In the genomic region with DNA sequence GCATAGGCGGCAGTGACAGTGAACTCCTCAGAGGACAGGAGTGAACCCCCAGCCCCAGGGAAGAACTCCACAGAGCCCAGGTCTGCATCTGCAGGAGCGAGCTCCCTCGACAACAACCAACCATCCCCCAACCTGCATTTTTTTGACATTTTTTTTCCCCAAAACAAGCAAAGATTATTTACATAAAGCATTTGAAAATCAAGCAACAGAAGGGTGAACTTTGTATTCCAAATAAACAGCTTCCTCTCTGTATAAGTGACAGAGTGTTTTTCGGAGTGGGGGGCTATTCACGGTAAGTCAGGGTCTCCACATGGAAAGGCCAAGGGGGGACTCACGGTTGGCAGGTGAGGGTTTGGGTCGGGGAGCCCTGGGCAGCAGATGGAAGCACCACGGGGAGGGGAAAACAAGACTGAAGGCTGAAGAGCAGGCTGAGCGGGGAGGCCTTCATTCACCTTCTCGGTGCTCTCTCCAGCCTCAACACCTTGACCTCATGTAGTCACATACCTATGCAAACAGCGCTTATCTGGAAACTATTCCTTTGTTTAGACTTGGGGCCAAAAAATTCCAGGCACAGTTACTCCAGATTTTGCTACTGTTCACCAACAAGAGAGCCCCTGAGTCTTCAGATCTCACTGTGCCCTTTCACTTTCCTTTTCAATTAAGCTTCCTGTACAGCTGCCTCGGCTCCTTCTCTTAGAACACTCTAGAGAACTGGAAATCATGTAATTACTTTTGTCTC, we compare ENCODE assay signal across 8 cellular contexts. TPM values are rescaled to one million over a fixed set of nuclear protein-coding genes. Genes with fewer than 3 reads are reported as not detected.
DNase-seq lines count a peak whose midpoint lies in the region; ATAC-seq and TF ChIP-seq lines count a peak whose summit lies in the region.

No MANE protein-coding gene starts in this region.

- H3K27me3 ChIP-seq in BJ (ENCODE audit: control insufficient read depth, insufficient read depth, low read length), result no peaks in the 10 kb centered on the region

- peak overlapping the region; percentile 96 to 100 (median 99) for H3K27ac Mint-ChIP-seq in naive thymus-derived CD8-positive, alpha-beta T cell
- no peak overlapping the region for H3K27ac Mint-ChIP-seq in endothelial cell (ENCODE audit: unreplicated experiment)

- peak overlapping the region; percentile 89 to 96 (median 95) for H3K4me3 Mint-ChIP-seq in naive thymus-derived CD8-positive, alpha-beta T cell
- H3K4me3 Mint-ChIP-seq in endothelial cell (ENCODE audit: unreplicated experiment), result no peak overlapping the region

- H3K9me3 Mint-ChIP-seq in naive thymus-derived CD8-positive, alpha-beta T cell, result no peaks in the 10 kb centered on the region
- no peaks in the 10 kb centered on the region for H3K9me3 Mint-ChIP-seq in endothelial cell (ENCODE audit: unreplicated experiment)

- CTCF ChIA-PET in BJ (lab: Yijun Ruan, JAX), result interaction anchor here (1.3 kb wide), 2 partner anchors 17 to 191 kb away, joined by 3 read pairs; no protein-coding TSS in a partner anchor

- POLR2A ChIA-PET in BJ (lab: Charles Lee), result interaction anchor here (0.5 kb wide), 1 partner anchor 121 kb away, joined by 3 read pairs; no protein-coding TSS in a partner anchor
- POLR2A ChIA-PET in naive thymus-derived CD8-positive, alpha-beta T cell (lab: Charles Lee), result interaction anchor here (1.0 to 5.8 kb wide), 7 partner anchors 31 to 556 kb away, joined by 3 to 49 read pairs (median 4); a partner anchor contains a TSS

- H3K27ac ChIP-seq in KOPT-K1 (ENCODE audit: low read depth, low read length, poor library complexity, severe bottlenecking), result peak overlapping the region; percentile 97

- ATAC-seq in esophagus mucosa, result peak; percentile 19
- ATAC-seq in naive thymus-derived CD8-positive, alpha-beta T cell, result peak; percentile 88 to 95

- peaks cover 2% of the 10 kb centered on the region; the same call in 1 of the 2 replicates for H3K36me3 ChIP-seq in BJ (ENCODE audit: control insufficient read depth, insufficient read depth, low read length)
- no peaks in the 10 kb centered on the region for H3K36me3 ChIP-seq in KOPT-K1 (ENCODE audit: insufficient read depth, low read length)

- peaks cover 0 to 2% (median 0%) of the 10 kb centered on the region in 5 donors for H3K27me3 Mint-ChIP-seq in naive thymus-derived CD8-positive, alpha-beta T cell
- H3K27me3 Mint-ChIP-seq in endothelial cell (ENCODE audit: unreplicated experiment), result peaks cover 1% of the 10 kb centered on the region

- no peaks in the 10 kb centered on the region for H3K36me3 Mint-ChIP-seq in naive thymus-derived CD8-positive, alpha-beta T cell
- H3K36me3 Mint-ChIP-seq in endothelial cell (ENCODE audit: low read depth, unreplicated experiment), result no peaks in the 10 kb centered on the region

- DNase-seq in BJ (ENCODE audit: low read depth), result no peak
- DNase-seq in GM19240 (ENCODE audit: insufficient read length, low spot score), result peak; percentile 58
- DNase-seq in activated CD8-positive, alpha-beta memory T cell treated with anti-CD3 and anti-CD28 coated beads for 24 hours, result peak; percentile 73
- DNase-seq in naive thymus-derived CD8-positive, alpha-beta T cell, result peak in 6 of 10 donors; percentile 27 to 71 (median 49)
- no peak for DNase-seq in endothelial cell (ENCODE audit: low spot score)
- no peak for DNase-seq in NCI-H1048 (lab: John Stamatoyannopoulos, UW)

- TF ChIP-seq CTCF in BJ (IDR thresholded peaks at IDR 0.05; ENCODE audit: insufficient read depth, low read depth, low read length) (no peak), endothelial cell (IDR thresholded peaks at IDR 0.05; ENCODE audit: unreplicated experiment) (no peak)

- peaks cover 20 to 86% (median 45%) of the 10 kb centered on the region in 4 donors for H3K4me1 Mint-ChIP-seq in naive thymus-derived CD8-positive, alpha-beta T cell
- peaks cover 13% of the 10 kb centered on the region for H3K4me1 Mint-ChIP-seq in endothelial cell (ENCODE audit: unreplicated experiment)

- H3K9me3 ChIP-seq in KOPT-K1 (ENCODE audit: insufficient read depth, low read length, poor library complexity, severe bottlenecking), result no peaks in the 10 kb centered on the region

- H3K4me3 ChIP-seq in BJ (ENCODE audit: low read depth, low read length), result peak overlapping the region; percentile 18; the same call in 1 of the 2 replicates

RNA-seq across cellular contexts. Expression of a gene that starts 27.6 kb away (rescaled TPM):
- 18.1 and 21.9 TPM in 2 replicates for polyA plus RNA-seq in BJ (2011; rRNA removed)
- 28.9 and 47.7 TPM in 2 replicates for polyA minus RNA-seq in BJ (2011; rRNA and poly(A)+ RNA removed)
- total RNA-seq in esophagus mucosa (11.4 TPM), endothelial cell (ENCODE audit: unreplicated experiment) (34.3 TPM)
- 10 to 100 TPM; 13.0 to 14.6 TPM for total RNA-seq in naive thymus-derived CD8-positive, alpha-beta T cell
- polyA plus RNA-seq in naive thymus-derived CD8-positive, alpha-beta T cell, result 1 to 10 TPM; 2.4 to 3.7 (median 2.8) TPM

RNA-seq across cellular contexts. Expression of a gene that starts 47.1 kb away (rescaled TPM):
- 4.5 and 7.6 TPM in 2 replicates for polyA plus RNA-seq in BJ (2011; rRNA removed)
- polyA minus RNA-seq in BJ (2011; rRNA and poly(A)+ RNA removed), result 7.1 and 7.4 TPM in 2 replicates
- total RNA-seq in esophagus mucosa (5.5 TPM), endothelial cell (ENCODE audit: unreplicated experiment) (7.5 TPM)
- total RNA-seq in naive thymus-derived CD8-positive, alpha-beta T cell, result 10 to 100 TPM; 20.6 to 23.2 TPM
- polyA plus RNA-seq in naive thymus-derived CD8-positive, alpha-beta T cell, result 1 to 10 TPM in 2 of 3 donors, under 1 TPM in 1; 0.77 to 2.9 (median 2.4) TPM

Comparison
In these comparisons a context has a peak if more than half of its experiments do, and no peak if none do; other contexts are left out.
1. DNase-seq: peak in GM19240 (single experiment), activated CD8-positive, alpha-beta memory T cell treated with anti-CD3 and anti-CD28 coated beads for 24 hours (single experiment) and naive thymus-derived CD8-positive, alpha-beta T cell (6 of 10); none in BJ (single experiment), endothelial cell (single experiment) and NCI-H1048 (single experiment).